1 cellular context compared by ENCODE assay signal in the genomic region with DNA sequence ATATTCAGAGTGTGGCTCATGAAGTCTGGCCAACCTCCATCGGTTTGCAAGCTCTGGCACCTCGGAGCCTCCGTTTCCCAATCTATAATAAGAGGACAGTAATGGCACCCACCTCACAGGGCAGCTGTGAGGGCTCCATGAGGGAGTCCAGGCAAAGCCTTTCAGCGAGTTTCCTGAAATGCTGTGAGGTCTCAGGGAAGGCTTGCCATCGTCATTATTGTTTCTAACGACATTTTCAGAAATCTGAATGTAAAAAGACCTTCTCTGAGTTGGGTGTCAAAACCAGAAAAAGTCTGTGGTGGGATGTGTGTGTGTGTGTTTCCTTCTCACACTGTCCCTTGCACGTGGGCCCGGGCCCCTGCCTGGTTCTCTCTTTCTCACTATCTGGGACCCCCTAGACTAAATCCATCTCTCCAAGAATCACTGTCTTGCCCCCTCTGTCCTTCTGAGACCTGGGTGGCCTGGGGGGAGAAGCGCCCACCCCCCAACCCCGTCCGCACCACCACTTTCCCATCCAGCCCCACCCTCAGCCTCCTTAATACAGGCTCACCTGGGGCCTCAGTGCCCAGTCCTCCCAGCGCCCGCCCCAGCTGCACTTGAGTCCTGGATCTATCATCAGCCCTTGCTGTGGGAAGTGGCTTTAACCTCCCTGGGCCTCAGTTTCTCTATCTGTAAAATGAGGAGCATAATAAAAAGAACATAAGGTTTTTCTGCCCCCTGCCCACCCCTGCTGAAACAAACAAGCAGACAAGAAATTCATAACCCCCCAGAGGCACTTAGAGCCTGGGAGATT.
TF ChIP-seq lines count a peak whose summit lies in the region.

No MANE protein-coding gene starts in this region.

TF ChIP-seq in H1, 55 proteins besides CTCF, POLR2A, EP300 and RAD21:
- TF ChIP-seq SP1 (IDR thresholded peaks at IDR 0.05; ENCODE audit: low read depth, low read length), result no peak
- no peak for TF ChIP-seq TBP (IDR thresholded peaks at IDR 0.05; ENCODE audit: low read depth, low read length)
- no peak for TF ChIP-seq GTF2F1 (IDR thresholded peaks at IDR 0.05; ENCODE audit: borderline replicate concordance, low read depth, low read length)
- TF ChIP-seq SP4 (IDR thresholded peaks at IDR 0.05; ENCODE audit: low read length), result no peak
- TF ChIP-seq, protein P1, sequence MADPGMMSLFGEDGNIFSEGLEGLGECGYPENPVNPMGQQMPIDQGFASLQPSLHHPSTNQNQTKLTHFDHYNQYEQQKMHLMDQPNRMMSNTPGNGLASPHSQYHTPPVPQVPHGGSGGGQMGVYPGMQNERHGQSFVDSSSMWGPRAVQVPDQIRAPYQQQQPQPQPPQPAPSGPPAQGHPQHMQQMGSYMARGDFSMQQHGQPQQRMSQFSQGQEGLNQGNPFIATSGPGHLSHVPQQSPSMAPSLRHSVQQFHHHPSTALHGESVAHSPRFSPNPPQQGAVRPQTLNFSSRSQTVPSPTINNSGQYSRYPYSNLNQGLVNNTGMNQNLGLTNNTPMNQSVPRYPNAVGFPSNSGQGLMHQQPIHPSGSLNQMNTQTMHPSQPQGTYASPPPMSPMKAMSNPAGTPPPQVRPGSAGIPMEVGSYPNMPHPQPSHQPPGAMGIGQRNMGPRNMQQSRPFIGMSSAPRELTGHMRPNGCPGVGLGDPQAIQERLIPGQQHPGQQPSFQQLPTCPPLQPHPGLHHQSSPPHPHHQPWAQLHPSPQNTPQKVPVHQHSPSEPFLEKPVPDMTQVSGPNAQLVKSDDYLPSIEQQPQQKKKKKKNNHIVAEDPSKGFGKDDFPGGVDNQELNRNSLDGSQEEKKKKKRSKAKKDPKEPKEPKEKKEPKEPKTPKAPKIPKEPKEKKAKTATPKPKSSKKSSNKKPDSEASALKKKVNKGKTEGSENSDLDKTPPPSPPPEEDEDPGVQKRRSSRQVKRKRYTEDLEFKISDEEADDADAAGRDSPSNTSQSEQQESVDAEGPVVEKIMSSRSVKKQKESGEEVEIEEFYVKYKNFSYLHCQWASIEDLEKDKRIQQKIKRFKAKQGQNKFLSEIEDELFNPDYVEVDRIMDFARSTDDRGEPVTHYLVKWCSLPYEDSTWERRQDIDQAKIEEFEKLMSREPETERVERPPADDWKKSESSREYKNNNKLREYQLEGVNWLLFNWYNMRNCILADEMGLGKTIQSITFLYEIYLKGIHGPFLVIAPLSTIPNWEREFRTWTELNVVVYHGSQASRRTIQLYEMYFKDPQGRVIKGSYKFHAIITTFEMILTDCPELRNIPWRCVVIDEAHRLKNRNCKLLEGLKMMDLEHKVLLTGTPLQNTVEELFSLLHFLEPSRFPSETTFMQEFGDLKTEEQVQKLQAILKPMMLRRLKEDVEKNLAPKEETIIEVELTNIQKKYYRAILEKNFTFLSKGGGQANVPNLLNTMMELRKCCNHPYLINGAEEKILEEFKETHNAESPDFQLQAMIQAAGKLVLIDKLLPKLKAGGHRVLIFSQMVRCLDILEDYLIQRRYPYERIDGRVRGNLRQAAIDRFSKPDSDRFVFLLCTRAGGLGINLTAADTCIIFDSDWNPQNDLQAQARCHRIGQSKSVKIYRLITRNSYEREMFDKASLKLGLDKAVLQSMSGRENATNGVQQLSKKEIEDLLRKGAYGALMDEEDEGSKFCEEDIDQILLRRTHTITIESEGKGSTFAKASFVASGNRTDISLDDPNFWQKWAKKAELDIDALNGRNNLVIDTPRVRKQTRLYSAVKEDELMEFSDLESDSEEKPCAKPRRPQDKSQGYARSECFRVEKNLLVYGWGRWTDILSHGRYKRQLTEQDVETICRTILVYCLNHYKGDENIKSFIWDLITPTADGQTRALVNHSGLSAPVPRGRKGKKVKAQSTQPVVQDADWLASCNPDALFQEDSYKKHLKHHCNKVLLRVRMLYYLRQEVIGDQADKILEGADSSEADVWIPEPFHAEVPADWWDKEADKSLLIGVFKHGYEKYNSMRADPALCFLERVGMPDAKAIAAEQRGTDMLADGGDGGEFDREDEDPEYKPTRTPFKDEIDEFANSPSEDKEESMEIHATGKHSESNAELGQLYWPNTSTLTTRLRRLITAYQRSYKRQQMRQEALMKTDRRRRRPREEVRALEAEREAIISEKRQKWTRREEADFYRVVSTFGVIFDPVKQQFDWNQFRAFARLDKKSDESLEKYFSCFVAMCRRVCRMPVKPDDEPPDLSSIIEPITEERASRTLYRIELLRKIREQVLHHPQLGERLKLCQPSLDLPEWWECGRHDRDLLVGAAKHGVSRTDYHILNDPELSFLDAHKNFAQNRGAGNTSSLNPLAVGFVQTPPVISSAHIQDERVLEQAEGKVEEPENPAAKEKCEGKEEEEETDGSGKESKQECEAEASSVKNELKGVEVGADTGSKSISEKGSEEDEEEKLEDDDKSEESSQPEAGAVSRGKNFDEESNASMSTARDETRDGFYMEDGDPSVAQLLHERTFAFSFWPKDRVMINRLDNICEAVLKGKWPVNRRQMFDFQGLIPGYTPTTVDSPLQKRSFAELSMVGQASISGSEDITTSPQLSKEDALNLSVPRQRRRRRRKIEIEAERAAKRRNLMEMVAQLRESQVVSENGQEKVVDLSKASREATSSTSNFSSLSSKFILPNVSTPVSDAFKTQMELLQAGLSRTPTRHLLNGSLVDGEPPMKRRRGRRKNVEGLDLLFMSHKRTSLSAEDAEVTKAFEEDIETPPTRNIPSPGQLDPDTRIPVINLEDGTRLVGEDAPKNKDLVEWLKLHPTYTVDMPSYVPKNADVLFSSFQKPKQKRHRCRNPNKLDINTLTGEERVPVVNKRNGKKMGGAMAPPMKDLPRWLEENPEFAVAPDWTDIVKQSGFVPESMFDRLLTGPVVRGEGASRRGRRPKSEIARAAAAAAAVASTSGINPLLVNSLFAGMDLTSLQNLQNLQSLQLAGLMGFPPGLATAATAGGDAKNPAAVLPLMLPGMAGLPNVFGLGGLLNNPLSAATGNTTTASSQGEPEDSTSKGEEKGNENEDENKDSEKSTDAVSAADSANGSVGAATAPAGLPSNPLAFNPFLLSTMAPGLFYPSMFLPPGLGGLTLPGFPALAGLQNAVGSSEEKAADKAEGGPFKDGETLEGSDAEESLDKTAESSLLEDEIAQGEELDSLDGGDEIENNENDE (IDR thresholded peaks at IDR 0.05; ENCODE audit: insufficient replicate concordance, low read length), result no peak
- TF ChIP-seq TAF1 (IDR thresholded peaks at IDR 0.05; ENCODE audit: low read depth, low read length), result no peak
- TF ChIP-seq KDM4A (IDR thresholded peaks at IDR 0.05; ENCODE audit: low read depth, low read length, severe bottlenecking), result no peak
- no peak for TF ChIP-seq KDM5A (IDR thresholded peaks at IDR 0.05; ENCODE audit: low read length)
- no peak for TF ChIP-seq ASH2L (IDR thresholded peaks at IDR 0.05; ENCODE audit: low read length)
- TF ChIP-seq SIX5 (IDR thresholded peaks at IDR 0.05; ENCODE audit: low read depth, low read length), result no peak
- TF ChIP-seq ZNF274 (IDR thresholded peaks at IDR 0.05; ENCODE audit: borderline replicate concordance, extremely low read depth, low read length), result no peak
- no peak for TF ChIP-seq RXRA (IDR thresholded peaks at IDR 0.05; ENCODE audit: insufficient read depth, low read depth, low read length)
- TF ChIP-seq EZH2 (IDR thresholded peaks at IDR 0.05; ENCODE audit: low read depth, low read length, severe bottlenecking), result no peak
- no peak for TF ChIP-seq CREB1 (IDR thresholded peaks at IDR 0.05)
- TF ChIP-seq NRF1 (IDR thresholded peaks at IDR 0.05; ENCODE audit: low read depth, low read length), result no peak
- TF ChIP-seq BRCA1 (IDR thresholded peaks at IDR 0.05; ENCODE audit: low read depth, low read length), result no peak
- TF ChIP-seq CHD2 (IDR thresholded peaks at IDR 0.05; ENCODE audit: low read length), result no peak
